In genomic region chr16:88423448-88423850, GRCh38 we compare ENCODE assay signal across 18 cellular contexts. TPM values are rescaled to one million over a fixed set of nuclear protein-coding genes. Genes with fewer than 3 reads are reported as not detected.
"Had no signal": no experiment of that assay in that cellular context is flagged by ENCODE, and none has a peak within 500 bp of the region (broad histone marks: within the 10 kb centered on the region; RNA-seq: fewer than 3 reads in every experiment).

No MANE protein-coding gene starts in this region.

- H3K27ac ChIP-seq: coronary artery, heart right ventricle, left ventricle myocardium inferior, lower lobe of right lung, neutrophil, psoas muscle, right lobe of liver, stomach, thoracic aorta, transverse colon had no signal

- DNase-seq: effector CD8-positive, alpha-beta T cell; heart right ventricle; left ventricle myocardium inferior; lower lobe of right lung; psoas muscle; retina; right lobe of liver; stimulated activated naive CD4-positive, alpha-beta T cell; stomach; substantia nigra; transverse colon had no signal

- H3K36me3 ChIP-seq: heart right ventricle, left ventricle myocardium inferior, lower lobe of right lung, neutrophil, right lobe of liver, stomach, thoracic aorta, transverse colon had no signal

- H3K4me1 ChIP-seq: lower lobe of right lung, psoas muscle, right lobe of liver had no signal

- H3K27ac Mint-ChIP-seq: memory B cell; natural killer cell treated with Interleukin-12 subunit alpha and Interleukin-12 subunit beta and Interleukin-15 and Interleukin-18, amount 100 ng/mL, for 72 hours had no signal

- H3K4me3 ChIP-seq: coronary artery, heart right ventricle, left ventricle myocardium inferior, lower lobe of right lung, psoas muscle, right lobe of liver, stomach, thoracic aorta, transverse colon had no signal

- H3K27me3 Mint-ChIP-seq: natural killer cell treated with Interleukin-12 subunit alpha and Interleukin-12 subunit beta and Interleukin-15 and Interleukin-18, amount 100 ng/mL, for 72 hours had no signal

- H3K27me3 ChIP-seq: right lobe of liver had no signal

- ATAC-seq: heart right ventricle; lower lobe of right lung; natural killer cell treated with Interleukin-12 subunit alpha and Interleukin-12 subunit beta and Interleukin-15 and Interleukin-18, amount 100 ng/mL, for 72 hours; psoas muscle; right lobe of liver had no signal

- H3K4me3 Mint-ChIP-seq: memory B cell; mesothelial cell of epicardium; natural killer cell treated with Interleukin-12 subunit alpha and Interleukin-12 subunit beta and Interleukin-15 and Interleukin-18, amount 100 ng/mL, for 72 hours had no signal

- H3K9me3 ChIP-seq: heart right ventricle, left ventricle myocardium inferior, lower lobe of right lung, neutrophil, psoas muscle, right lobe of liver, stomach, thoracic aorta, transverse colon had no signal

- H3K9me3 Mint-ChIP-seq: mesothelial cell of epicardium had no signal

- H3K36me3 Mint-ChIP-seq: memory B cell; mesothelial cell of epicardium; natural killer cell treated with Interleukin-12 subunit alpha and Interleukin-12 subunit beta and Interleukin-15 and Interleukin-18, amount 100 ng/mL, for 72 hours had no signal

RNA-seq across cellular contexts. Expression of gene ZNF469, which starts 40.7 kb away (rescaled TPM):
- polyA plus RNA-seq: keratinocyte had no signal
